ENCODE assay signal across 8 cellular contexts in the genomic region with DNA sequence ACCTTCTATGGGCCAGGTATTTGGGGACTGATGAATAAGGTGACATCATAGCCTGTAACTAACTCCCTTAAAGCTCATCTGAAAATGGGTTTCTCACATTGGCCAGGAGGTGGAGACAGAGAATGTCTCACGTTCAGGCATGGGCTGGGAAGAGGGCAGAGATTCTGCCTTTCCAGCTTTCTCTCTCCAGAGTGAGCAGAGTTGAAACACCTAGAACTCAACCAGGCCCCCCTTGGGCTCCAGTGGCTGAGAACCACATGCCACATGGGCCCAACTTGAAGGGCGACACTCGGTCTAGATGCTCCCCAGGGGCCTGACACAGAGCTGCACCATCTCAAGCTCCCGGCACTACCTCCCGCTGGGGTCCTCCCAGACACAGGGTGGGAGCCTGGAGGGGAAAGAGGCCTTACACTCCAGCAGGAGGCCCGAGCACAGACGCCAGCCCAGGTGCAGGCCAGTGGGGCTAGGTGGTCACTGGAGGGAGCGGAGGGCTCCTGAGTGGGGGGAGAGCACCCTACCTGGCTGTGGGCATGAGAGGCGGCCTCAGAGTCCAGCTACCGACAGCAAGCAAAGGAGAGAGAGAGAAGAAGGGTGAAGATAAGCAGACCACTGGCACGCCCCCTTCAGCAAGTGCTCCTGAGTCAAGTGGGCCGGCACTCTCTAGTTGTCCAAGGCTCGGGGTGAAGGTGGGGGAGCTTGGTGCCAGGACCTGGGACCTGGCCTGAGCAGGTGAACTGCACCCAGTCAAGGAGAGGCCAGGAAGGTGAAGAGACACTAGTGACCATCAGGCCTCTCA. TPM values are rescaled to one million over a fixed set of nuclear protein-coding genes. Genes with fewer than 3 reads are reported as not detected.
DNase-seq lines count a peak whose midpoint lies in the region; ATAC-seq and TF ChIP-seq lines count a peak whose summit lies in the region.

No MANE protein-coding gene starts in this region.

- peaks cover 5% of the 10 kb centered on the region for H3K36me3 Mint-ChIP-seq in activated CD8-positive, alpha-beta memory T cell treated with anti-CD3 and anti-CD28 coated beads, Interleukin-2, amount 10 ng/mL, durations not matched to agents 7 days and 5 days
- peaks cover 2% of the 10 kb centered on the region for H3K36me3 Mint-ChIP-seq in activated naive CD8-positive, alpha-beta T cell treated with anti-CD3 and anti-CD28 coated beads, Interleukin-2, amount 10 ng/mL, durations not matched to agents 7 days and 5 days

- H3K27me3 ChIP-seq in heart right ventricle: no peaks in the 10 kb centered on the region

- H3K4me3 ChIP-seq in heart right ventricle (no peak overlapping the region), retinal pigment epithelial cell (ENCODE audit: low read length) (no peak overlapping the region)

- H3K36me3 ChIP-seq in heart right ventricle: peaks cover 0 to 81% (median 43%) of the 10 kb centered on the region in 9 donors

- intact Hi-C loops in heart right ventricle (cut with DNase I): loop anchor here in 4 of 10 donors (1.0 to 5.0 kb wide), 3 partner anchors 20 to 95 kb away; no protein-coding TSS in a partner anchor

- peaks cover 25 to 51% (median 38%) of the 10 kb centered on the region in 9 donors for H3K4me1 ChIP-seq in heart right ventricle

- H3K9me3 Mint-ChIP-seq in activated CD8-positive, alpha-beta memory T cell treated with anti-CD3 and anti-CD28 coated beads, Interleukin-2, amount 10 ng/mL, durations not matched to agents 7 days and 5 days (ENCODE audit: low read depth): no peaks in the 10 kb centered on the region
- H3K9me3 Mint-ChIP-seq in activated naive CD8-positive, alpha-beta T cell treated with anti-CD3 and anti-CD28 coated beads, Interleukin-2, amount 10 ng/mL, durations not matched to agents 7 days and 5 days: no peaks in the 10 kb centered on the region

- H3K27me3 Mint-ChIP-seq in activated CD8-positive, alpha-beta memory T cell treated with anti-CD3 and anti-CD28 coated beads, Interleukin-2, amount 10 ng/mL, durations not matched to agents 7 days and 5 days: no peaks in the 10 kb centered on the region
- no peaks in the 10 kb centered on the region for H3K27me3 Mint-ChIP-seq in activated naive CD8-positive, alpha-beta T cell treated with anti-CD3 and anti-CD28 coated beads, Interleukin-2, amount 10 ng/mL, durations not matched to agents 7 days and 5 days

- CTCF ChIA-PET in activated CD8-positive, alpha-beta memory T cell treated with anti-CD3 and anti-CD28 coated beads, Interleukin-2, amount 10 ng/mL, durations not matched to agents 7 days and 5 days (lab: Charles Lee): interaction anchor here (0.6 to 12.9 kb wide), 36 partner anchors 8 to 491 kb away, joined by 3 to 557 read pairs (median 5); partner anchors contain the start of gene MYO18A

- H3K9me3 ChIP-seq in heart right ventricle: no peaks in the 10 kb centered on the region

- peak; percentile 66 for DNase-seq in activated CD8-positive, alpha-beta memory T cell treated with anti-CD3 and anti-CD28 coated beads, Interleukin-2, amount 10 ng/mL, durations not matched to agents 7 days and 5 days
- no peak for DNase-seq in activated CD8-positive, alpha-beta memory T cell treated with anti-CD3 and anti-CD28 coated beads, Interleukin-2, amount 50 U/mL, for 48 hours
- DNase-seq in HT1080 (ENCODE audit: low read depth): peak; percentile 67
- peak; percentile 43 for DNase-seq in NCI-H774 (lab: John Stamatoyannopoulos, UW)
- DNase-seq in activated naive CD8-positive, alpha-beta T cell treated with anti-CD3 and anti-CD28 coated beads, Interleukin-2, amount 10 ng/mL, durations not matched to agents 7 days and 5 days: no peak
- DNase-seq in heart right ventricle: peak in 1 of 2 donors; percentile 71
- DNase-seq in retinal pigment epithelial cell (ENCODE audit: low read depth): no peak

- peak; percentile 91 for ATAC-seq in activated CD8-positive, alpha-beta memory T cell treated with anti-CD3 and anti-CD28 coated beads, Interleukin-2, amount 10 ng/mL, durations not matched to agents 7 days and 5 days
- ATAC-seq in activated naive CD8-positive, alpha-beta T cell treated with anti-CD3 and anti-CD28 coated beads, Interleukin-2, amount 10 ng/mL, durations not matched to agents 7 days and 5 days (ENCODE audit: low read depth): peak; percentile 94
- ATAC-seq in heart right ventricle: peak; percentile 47 to 85 (median 78)
- ATAC-seq in GM21723 (IDR thresholded peaks at IDR 0.05; ENCODE audit: unreplicated experiment): no peak

- WGBS in heart right ventricle, 2 donors: 53 to 56% methylated on average over 13 of the region's 13 CpGs

- H3K27ac Mint-ChIP-seq in activated CD8-positive, alpha-beta memory T cell treated with anti-CD3 and anti-CD28 coated beads, Interleukin-2, amount 10 ng/mL, durations not matched to agents 7 days and 5 days: no peak overlapping the region
- no peak overlapping the region for H3K27ac Mint-ChIP-seq in activated naive CD8-positive, alpha-beta T cell treated with anti-CD3 and anti-CD28 coated beads, Interleukin-2, amount 10 ng/mL, durations not matched to agents 7 days and 5 days

- peaks cover 2% of the 10 kb centered on the region for H3K4me1 Mint-ChIP-seq in activated CD8-positive, alpha-beta memory T cell treated with anti-CD3 and anti-CD28 coated beads, Interleukin-2, amount 10 ng/mL, durations not matched to agents 7 days and 5 days
- peaks cover 2% of the 10 kb centered on the region for H3K4me1 Mint-ChIP-seq in activated naive CD8-positive, alpha-beta T cell treated with anti-CD3 and anti-CD28 coated beads, Interleukin-2, amount 10 ng/mL, durations not matched to agents 7 days and 5 days

- TF ChIP-seq CTCF in heart right ventricle (IDR thresholded peaks at IDR 0.05) (peak; percentile 42 to 81 (median 70)), retinal pigment epithelial cell (conservative IDR thresholded peaks at IDR 0.05; ENCODE audit: low read depth, low read length) (peak; percentile 80)

- peak overlapping the region in 7 of 10 donors; percentile 0 to 58 (median 47) for H3K27ac ChIP-seq in heart right ventricle

- POLR2A ChIA-PET in activated naive CD8-positive, alpha-beta T cell treated with anti-CD3 and anti-CD28 coated beads, Interleukin-2, amount 10 ng/mL, durations not matched to agents 7 days and 5 days (lab: Charles Lee): interaction anchor here (0.5 to 2.7 kb wide), 10 partner anchors 8 to 311 kb away, joined by 3 to 50 read pairs (median 4); partner anchors contain the start of genes MYO18A, NUFIP2 and PHF12

- no peak overlapping the region for H3K4me3 Mint-ChIP-seq in activated CD8-positive, alpha-beta memory T cell treated with anti-CD3 and anti-CD28 coated beads, Interleukin-2, amount 10 ng/mL, durations not matched to agents 7 days and 5 days
- no peak overlapping the region for H3K4me3 Mint-ChIP-seq in activated naive CD8-positive, alpha-beta T cell treated with anti-CD3 and anti-CD28 coated beads, Interleukin-2, amount 10 ng/mL, durations not matched to agents 7 days and 5 days

RNA-seq across cellular contexts. Expression of gene MYO18A, which starts 55.9 kb away (rescaled TPM):
- 10 to 100 TPM; 67.7 to 85.8 TPM for total RNA-seq in activated CD8-positive, alpha-beta memory T cell treated with anti-CD3 and anti-CD28 coated beads, Interleukin-2, amount 10 ng/mL, durations not matched to agents 7 days and 5 days
- total RNA-seq in HT1080 (2014; rRNA removed; shearing (Covaris generic)): 17.0 and 21.0 TPM in 2 replicates
- polyA plus RNA-seq in HT1080 (2015; cell fraction: cytosol; rRNA removed): 6.9 and 7.5 TPM in 2 replicates
- 45.6 and 55.3 TPM in 2 replicates for polyA plus RNA-seq in HT1080 (2015; cell fraction: nucleus; rRNA removed)
- 10 to 100 TPM; 79.7 to 80.6 TPM for total RNA-seq in activated naive CD8-positive, alpha-beta T cell treated with anti-CD3 and anti-CD28 coated beads, Interleukin-2, amount 10 ng/mL, durations not matched to agents 7 days and 5 days
- total RNA-seq in heart right ventricle: 100 to 1,000 TPM; 217 to 408 (median 327) TPM
- polyA plus RNA-seq in heart right ventricle: 100 to 1,000 TPM in 1 of 2 donors, 10 to 100 TPM in 1; 61.4 to 442 TPM

Comparison
In these comparisons a context has a peak if more than half of its experiments do, and no peak if none do; other contexts are left out.
1. DNase-seq: peak in activated CD8-positive, alpha-beta memory T cell treated with anti-CD3 and anti-CD28 coated beads, Interleukin-2, amount 10 ng/mL, durations not matched to agents 7 days and 5 days (single experiment), HT1080 (single experiment) and NCI-H774 (single experiment); none in activated CD8-positive, alpha-beta memory T cell treated with anti-CD3 and anti-CD28 coated beads, Interleukin-2, amount 50 U/mL, for 48 hours (single experiment), activated naive CD8-positive, alpha-beta T cell treated with anti-CD3 and anti-CD28 coated beads, Interleukin-2, amount 10 ng/mL, durations not matched to agents 7 days and 5 days (single experiment) and retinal pigment epithelial cell (single experiment).